8 cellular contexts compared by ENCODE assay signal in the genomic region with DNA sequence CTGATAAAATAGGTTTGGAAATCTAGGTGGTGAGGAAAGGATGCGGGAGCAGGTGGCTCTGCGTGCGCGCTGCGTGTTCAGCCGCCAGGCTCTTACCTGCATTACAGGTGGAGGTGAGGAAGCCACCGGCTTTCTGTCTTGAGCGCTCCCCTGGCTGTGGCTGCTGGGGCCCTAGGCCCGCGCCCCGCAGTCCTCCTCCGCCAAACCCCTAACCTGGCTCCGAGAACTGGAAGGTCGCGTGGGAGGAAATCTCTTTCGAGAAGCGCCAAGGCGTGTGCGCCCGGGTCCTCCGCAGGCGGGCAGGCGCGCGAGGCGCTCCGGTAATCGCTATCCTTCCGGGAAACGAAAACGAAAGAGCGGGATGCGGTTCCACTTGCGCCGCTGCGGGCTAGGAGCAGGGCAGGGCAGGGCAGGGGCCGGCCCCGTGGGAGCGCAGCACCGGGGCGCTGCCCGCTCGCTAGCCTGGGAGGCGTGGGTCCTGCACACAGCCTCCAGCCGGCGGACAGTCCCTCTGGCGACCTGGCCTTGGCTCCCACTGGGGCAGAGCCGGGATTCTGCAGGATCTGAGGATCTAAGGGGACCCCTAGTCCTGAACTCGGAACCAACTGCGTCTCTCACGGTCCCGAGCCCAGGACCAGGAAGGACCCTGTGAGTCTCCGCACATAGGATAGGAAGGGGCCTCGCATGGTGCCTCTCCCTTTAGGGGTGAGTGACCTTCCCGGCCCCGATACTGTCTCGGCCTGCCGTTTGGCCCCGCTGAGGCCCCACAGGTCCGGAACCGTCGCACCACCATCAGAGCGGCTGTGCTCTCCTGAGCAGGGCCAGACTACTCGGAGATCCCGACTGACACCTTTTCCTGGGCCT. TPM values are rescaled to one million over a fixed set of nuclear protein-coding genes. Genes with fewer than 3 reads are reported as not detected.
DNase-seq lines count a peak whose midpoint lies in the region; ATAC-seq and TF ChIP-seq lines count a peak whose summit lies in the region.

A gene (minus strand): TSS at position 230 of the 864 bp plus-strand sequence. CDS start 128 bp downstream, at position 102.

- TF ChIP-seq POLR2A in heart left ventricle (IDR thresholded peaks at IDR 0.05): no peak

- DNase-seq in DMS53 treated with DMSO at 0.1 percent for 48 hours (lab: John Stamatoyannopoulos, UW; ENCODE audit: unreplicated experiment) (peak; percentile 34), NCI-H526 treated with DMSO at 0.1 percent for 48 hours (lab: John Stamatoyannopoulos, UW) (peak; percentile 68), heart left ventricle (peak in 3 of 5 donors; percentile 11 to 55 (median 29)), superior temporal gyrus (ENCODE audit: extremely low spot score) (no peak), cerebellar cortex (ENCODE audit: low spot score) (no peak), HEK293T (ENCODE audit: extremely low spot score) (no peak)
- peak; percentile 61 for DNase-seq in activated naive CD4-positive, alpha-beta T cell treated with Interleukin-2 at 50 U/mL for 16 hours

- H3K27ac ChIP-seq in heart left ventricle (peak within 1 kb of the TSS in 5 of 12 donors; percentile 10 to 81 (median 45)), rectal smooth muscle tissue (ENCODE audit: low read depth, low read length) (peak within 1 kb of the TSS; percentile 37)

- peak; percentile 41 to 73 (median 62) for ATAC-seq in heart left ventricle

- H3K9me3 ChIP-seq in heart left ventricle: no peaks in the 10 kb centered on the region

- POLR2A ChIA-PET in HEK293T (lab: Yijun Ruan, JAX): no interaction called here

- no peak for TF ChIP-seq CTCF in heart left ventricle (IDR thresholded peaks at IDR 0.05)

- peak within 1 kb of the TSS; percentile 50 to 79 (median 60) for H3K4me3 ChIP-seq in heart left ventricle
- peak within 1 kb of the TSS; percentile 92 for H3K4me3 ChIP-seq in rectal smooth muscle tissue (ENCODE audit: low read length)

- intact Hi-C loops in heart left ventricle (cut with DNase I): no loop called here

- H3K27me3 ChIP-seq in heart left ventricle (peaks cover 0 to 9% (median 0%) of the 10 kb centered on the region in 9 donors), rectal smooth muscle tissue (ENCODE audit: control insufficient read depth, insufficient read depth, low read length) (no peaks in the 10 kb centered on the region)

- 11 to 30% (median 12%) methylated on average over 38 to 65 of the region's 65 CpGs for WGBS in heart left ventricle, 4 donors

- H3K4me1 ChIP-seq in heart left ventricle (peaks cover 0 to 33% (median 12%) of the 10 kb centered on the region in 12 donors), rectal smooth muscle tissue (ENCODE audit: control insufficient read depth, insufficient read depth, low read length) (no peaks in the 10 kb centered on the region)

- H3K36me3 ChIP-seq in heart left ventricle (peaks cover 0 to 8% (median 0%) of the 10 kb centered on the region in 9 donors), rectal smooth muscle tissue (ENCODE audit: control insufficient read depth, insufficient read depth, low read length) (no peaks in the 10 kb centered on the region)

- H3K9ac ChIP-seq in rectal smooth muscle tissue (ENCODE audit: low read length): peak within 1 kb of the TSS; percentile 58

- CTCF ChIA-PET in HEK293T (lab: Yijun Ruan, JAX): no interaction called here

TF ChIP-seq in HEK293T, 16 proteins besides CTCF, POLR2A, EP300 and RAD21:
- TF ChIP-seq SP1 (IDR thresholded peaks at IDR 0.05): no peak
- no peak for TF ChIP-seq ELF4 (IDR thresholded peaks at IDR 0.05)
- TF ChIP-seq FOXA1 (IDR thresholded peaks at IDR 0.05): no peak
- no peak for TF ChIP-seq LEF1 (IDR thresholded peaks at IDR 0.05; ENCODE audit: borderline replicate concordance)
- TF ChIP-seq BHLHE40 (IDR thresholded peaks at IDR 0.05; ENCODE audit: borderline replicate concordance): no peak
- TF ChIP-seq ZNF384 (IDR thresholded peaks at IDR 0.05): no peak
- TF ChIP-seq HDGF (IDR thresholded peaks at IDR 0.05; ENCODE audit: borderline replicate concordance): no peak
- TF ChIP-seq, protein P1, sequence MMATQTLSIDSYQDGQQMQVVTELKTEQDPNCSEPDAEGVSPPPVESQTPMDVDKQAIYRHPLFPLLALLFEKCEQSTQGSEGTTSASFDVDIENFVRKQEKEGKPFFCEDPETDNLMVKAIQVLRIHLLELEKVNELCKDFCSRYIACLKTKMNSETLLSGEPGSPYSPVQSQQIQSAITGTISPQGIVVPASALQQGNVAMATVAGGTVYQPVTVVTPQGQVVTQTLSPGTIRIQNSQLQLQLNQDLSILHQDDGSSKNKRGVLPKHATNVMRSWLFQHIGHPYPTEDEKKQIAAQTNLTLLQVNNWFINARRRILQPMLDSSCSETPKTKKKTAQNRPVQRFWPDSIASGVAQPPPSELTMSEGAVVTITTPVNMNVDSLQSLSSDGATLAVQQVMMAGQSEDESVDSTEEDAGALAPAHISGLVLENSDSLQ (IDR thresholded peaks at IDR 0.05): no peak
- no peak for TF ChIP-seq SUZ12 (IDR thresholded peaks at IDR 0.05)
- no peak for TF ChIP-seq ARNT (IDR thresholded peaks at IDR 0.05)

RNA-seq across cellular contexts. Expression of the gene that starts here (rescaled TPM):
- total RNA-seq in heart left ventricle: 1 to 10 TPM in 2 of 9 donors, under 1 TPM in 2, not detected in 5; 0.17 to 5.1 (median 1.2) TPM
- under 1 TPM; 0.06 to 0.30 TPM for polyA plus RNA-seq in heart left ventricle

Comparison
In these comparisons a context has a peak if more than half of its experiments do, and no peak if none do; other contexts are left out.
1. DNase-seq: peak in DMS53 treated with DMSO at 0.1 percent for 48 hours (single experiment), NCI-H526 treated with DMSO at 0.1 percent for 48 hours (single experiment), activated naive CD4-positive, alpha-beta T cell treated with Interleukin-2 at 50 U/mL for 16 hours (single experiment) and heart left ventricle (3 of 5); none in superior temporal gyrus (single experiment), cerebellar cortex (single experiment) and HEK293T (single experiment).